ENCODE assay signal across 24 cellular contexts in genomic region chr3:133608405-133608804, GRCh38. TPM values are rescaled to one million over a fixed set of nuclear protein-coding genes. Genes with fewer than 3 reads are reported as not detected.
DNase-seq lines count a peak whose midpoint lies in the region; ATAC-seq, FAIRE-seq and TF ChIP-seq lines count a peak whose summit lies in the region.
"Had no signal": no experiment of that assay in that cellular context is flagged by ENCODE, and none has a peak within 500 bp of the region (broad histone marks: within the 10 kb centered on the region; RNA-seq: fewer than 3 reads in every experiment).

No MANE protein-coding gene starts in this region.

- H3K4me2 ChIP-seq in MM.1S (ENCODE audit: low read depth, low read length) = no peak overlapping the region
- no peak overlapping the region for H3K4me2 ChIP-seq in K562 (ENCODE audit: insufficient read depth, low read length)
- H3K4me2 ChIP-seq: A549, BLaER1, KMS-11 had no signal

- H3K27ac Mint-ChIP-seq in CD8-positive, alpha-beta T cell = no peak overlapping the region
- H3K27ac Mint-ChIP-seq: H9 had no signal

- 34% methylated on average over 2 of the region's 2 CpGs for WGBS in K562 (ENCODE audit: insufficient coverage, low coverage, missing lambda C conversion rate)
- 60 to 82% methylated on average over 2 of the region's 2 CpGs for WGBS in transverse colon (ENCODE audit: low coverage in 1 of 2), 2 donors

- FAIRE-seq in D721Med (lab: Jason Lieb, UNC) = peak; percentile 85
- no peak for FAIRE-seq in K562 (lab: Jason Lieb, UNC)
- peak; percentile 74 for FAIRE-seq in islet of Langerhans (lab: Jason Lieb, UNC)
- no peak for FAIRE-seq in H54 (lab: Jason Lieb, UNC)
- FAIRE-seq: A549, GM12891, HepG2 had no signal

- H3K27ac ChIP-seq in MM.1S (ENCODE audit: low read length) (no peak overlapping the region), K562 (ENCODE audit: extremely low read depth, low read depth, low read length) (no peak overlapping the region), transverse colon (no peak overlapping the region)
- no peak overlapping the region for H3K27ac ChIP-seq in CD8-positive, alpha-beta T cell (ENCODE audit: low read depth, low read length)
- H3K27ac ChIP-seq: 22Rv1, A549, BLaER1, KMS-11 had no signal

- H3K27me3 ChIP-seq in MM.1S (replicated peaks; ENCODE audit: insufficient read depth, low read length) = no peaks in the 10 kb centered on the region
- H3K27me3 ChIP-seq in K562 (ENCODE audit: control insufficient read depth in 2 of 2, insufficient read depth in 2 of 2, low read length in 2 of 2) = no peaks in the 10 kb centered on the region
- H3K27me3 ChIP-seq in CD8-positive, alpha-beta T cell (ENCODE audit: insufficient read depth, low read length) = no peaks in the 10 kb centered on the region
- no peaks in the 10 kb centered on the region for H3K27me3 ChIP-seq in transverse colon
- H3K27me3 ChIP-seq: BLaER1 had no signal

- H3K9me1 ChIP-seq in K562 (ENCODE audit: control insufficient read depth, insufficient read depth, low read length) = no peaks in the 10 kb centered on the region

- H3K4me3 ChIP-seq in MM.1S (ENCODE audit: low read length) (no peak overlapping the region), K562 (no peak overlapping the region), transverse colon (no peak overlapping the region)
- H3K4me3 ChIP-seq in CD8-positive, alpha-beta T cell (ENCODE audit: low read depth, low read length) = no peak overlapping the region
- H3K4me3 ChIP-seq: A549, BLaER1 had no signal

- TF ChIP-seq CTCF in D721Med (IDR thresholded peaks at IDR 0.05; ENCODE audit: insufficient read depth, missing control alignments) (no peak), MM.1S (IDR thresholded peaks at IDR 0.05; ENCODE audit: low read length) (no peak), K562 (IDR thresholded peaks at IDR 0.05 in 2 of 3, conservative IDR thresholded peaks at IDR 0.05 in 1 of 3; ENCODE audit: insufficient read depth in 2 of 3, low read depth in 1 of 3, low read length in 3 of 3) (no peak), transverse colon (IDR thresholded peaks at IDR 0.05) (no peak)
- no peak for TF ChIP-seq CTCF in CD8-positive, alpha-beta T cell (IDR thresholded peaks at IDR 0.05)

- intact Hi-C loops in K562 (cut with micrococcal nuclease) (no loop called here), transverse colon (cut with DNase I; ENCODE audit: low total_unique reads) (no loop called here)
- intact Hi-C loops in CD8-positive, alpha-beta T cell (cut with DNase I, micrococcal nuclease) = no loop called here

- CTCF ChIA-PET in K562 (lab: Yijun Ruan, JAX; ENCODE audit: low intra/inter-chr PET ratio) = no interaction called here
- CTCF ChIA-PET in CD8-positive, alpha-beta T cell (lab: Charles Lee) = no interaction called here

- peaks cover 70% of the 10 kb centered on the region for H3K36me3 Mint-ChIP-seq in CD8-positive, alpha-beta T cell

- in situ Hi-C loops in K562 (cut with MboI) = no loop called here
- in situ Hi-C loops in transverse colon (cut with MboI; ENCODE audit: low pct_ligation_motif_present in 1 of 4, low pct_unique_long_range_greater_than_20kb in 1 of 4, low sequenced_read_pairs in 3 of 4) = no loop called here

- H3K79me2 ChIP-seq in MM.1S (ENCODE audit: low read length) = no peaks in the 10 kb centered on the region
- H3K79me2 ChIP-seq in K562 (ENCODE audit: control insufficient read depth, insufficient read depth, low read length) = no peaks in the 10 kb centered on the region

- TF ChIP-seq EP300 in K562 (IDR thresholded peaks at IDR 0.05; ENCODE audit: low read length) (no peak), transverse colon (IDR thresholded peaks at IDR 0.05; ENCODE audit: low read depth) (no peak)

- H3K9me2 ChIP-seq in MM.1S (replicated peaks; ENCODE audit: insufficient read depth, low read length) = no peaks in the 10 kb centered on the region

- POLR2A ChIA-PET in K562 (lab: Yijun Ruan, JAX) = interaction anchor here (0.6 kb wide), 1 partner anchor 43 kb away, joined by 3 read pairs; no protein-coding TSS in a partner anchor
- POLR2A ChIA-PET in CD8-positive, alpha-beta T cell (lab: Charles Lee) = no interaction called here

- peaks cover 4% of the 10 kb centered on the region; the same call in 1 of the 2 replicates for H3K36me3 ChIP-seq in MM.1S (replicated peaks; ENCODE audit: insufficient read depth, low read length)
- H3K36me3 ChIP-seq in K562 (ENCODE audit: control insufficient read depth, insufficient read depth, low read length) = peaks cover 68% of the 10 kb centered on the region; the same call in 2 of the 3 replicates
- H3K36me3 ChIP-seq in CD8-positive, alpha-beta T cell (ENCODE audit: insufficient read depth, low read length) = peaks cover 13% of the 10 kb centered on the region
- peaks cover 0 to 47% (median 22%) of the 10 kb centered on the region in 4 donors for H3K36me3 ChIP-seq in transverse colon

- no peak overlapping the region for H3K4me3 Mint-ChIP-seq in CD8-positive, alpha-beta T cell
- H3K4me3 Mint-ChIP-seq: CD14-positive monocyte; CD4-positive, alpha-beta memory T cell; H9 had no signal

- ATAC-seq in K562 (no peak), HG02678 (IDR thresholded peaks at IDR 0.05; ENCODE audit: unreplicated experiment) (no peak)
- no peak for ATAC-seq in CD8-positive, alpha-beta T cell
- ATAC-seq: A549, HepG2 had no signal

- H2AFZ ChIP-seq in MM.1S (ENCODE audit: low read length) = no peak overlapping the region
- H2AFZ ChIP-seq in K562 (ENCODE audit: low read depth, low read length) = no peak overlapping the region

- H3K9me3 Mint-ChIP-seq in CD8-positive, alpha-beta T cell = no peaks in the 10 kb centered on the region
- H3K9me3 Mint-ChIP-seq: CD14-positive monocyte; CD4-positive, alpha-beta memory T cell; H9 had no signal

- DNase-seq in D721Med (ENCODE audit: insufficient read length, low spot score) (no peak), MM.1S (peak; percentile 26), K562 (ENCODE audit: extremely low read depth in 1 of 4, low spot score in 3 of 4) (no peak), H54 (ENCODE audit: insufficient read length, low spot score) (no peak), transverse colon (no peak)
- no peak for DNase-seq in CD8-positive, alpha-beta T cell
- DNase-seq: AML-193; Calu3; CD4-positive, alpha-beta memory T cell; DMS 273 treated with DMSO at 0.1 percent for 48 hours; DMS53; DND-41; EL; GOT3; H9 had no signal

- TSS peak; percentile 20 for BruUV-seq in K562 (replicated peaks; lab: Mats Ljungman, UMichigan)

- TF ChIP-seq POLR2A in K562 (conservative IDR thresholded peaks at IDR 0.05) = no peak
- no peak for TF ChIP-seq POLR2A in H54 (IDR thresholded peaks at IDR 0.05; ENCODE audit: low read depth, low read length)
- TF ChIP-seq POLR2A in transverse colon (IDR thresholded peaks at IDR 0.05) = no peak

- H3K9ac ChIP-seq in MM.1S (ENCODE audit: low read length) (no peak overlapping the region), K562 (ENCODE audit: insufficient read depth in 1 of 2, low read depth in 2 of 2, low read length in 2 of 2) (no peak overlapping the region)
- H3K9ac ChIP-seq: BLaER1, KMS-11 had no signal

- no peaks in the 10 kb centered on the region for H3K27me3 Mint-ChIP-seq in CD8-positive, alpha-beta T cell (ENCODE audit: low read depth)
- H3K27me3 Mint-ChIP-seq: CD4-positive, alpha-beta memory T cell had no signal

- H3K4me1 ChIP-seq in MM.1S (ENCODE audit: low read length) (no peaks in the 10 kb centered on the region), K562 (replicated peaks in 1 of 2; ENCODE audit: control insufficient read depth in 2 of 2, insufficient read depth in 2 of 2, low read length in 2 of 2) (no peaks in the 10 kb centered on the region), transverse colon (no peaks in the 10 kb centered on the region)
- H3K4me1 ChIP-seq in CD8-positive, alpha-beta T cell (ENCODE audit: insufficient read depth, low read length) = no peaks in the 10 kb centered on the region
- H3K4me1 ChIP-seq: A549, BLaER1 had no signal

- TF ChIP-seq RAD21 in K562 (CRISPR knock-in tag; conservative IDR thresholded peaks at IDR 0.05 in 1 of 2, IDR thresholded peaks at IDR 0.05 in 1 of 2) = no peak

- H3K9me3 ChIP-seq in MM.1S (replicated peaks; ENCODE audit: insufficient read depth, low read length) (no peaks in the 10 kb centered on the region), K562 (replicated peaks; ENCODE audit: control insufficient read depth, insufficient read depth, low read depth, low read length) (no peaks in the 10 kb centered on the region), transverse colon (no peaks in the 10 kb centered on the region)
- H3K9me3 ChIP-seq in CD8-positive, alpha-beta T cell (ENCODE audit: low read length) = no peaks in the 10 kb centered on the region
- H3K9me3 ChIP-seq: A549 had no signal

- no peaks in the 10 kb centered on the region for H3K4me1 Mint-ChIP-seq in CD8-positive, alpha-beta T cell (ENCODE audit: low read depth)
- H3K4me1 Mint-ChIP-seq: CD14-positive monocyte, H9 had no signal

- H3F3A ChIP-seq in MM.1S (ENCODE audit: insufficient read depth, low read length) = no peaks in the 10 kb centered on the region

- H4K20me1 ChIP-seq in MM.1S (ENCODE audit: insufficient read depth, low read length) = no peaks in the 10 kb centered on the region
- no peaks in the 10 kb centered on the region for H4K20me1 ChIP-seq in K562 (replicated peaks; ENCODE audit: control insufficient read depth, insufficient read depth, low read length)
- H4K20me1 ChIP-seq: BLaER1 had no signal

RNA-seq across cellular contexts. Expression of gene CDV3, which starts 34.9 kb away (rescaled TPM):
- total RNA-seq in K562 (2011; cell fraction: chromatin; rRNA removed; ENCODE audit: low replicate concordance) = 12.9 and 28.4 TPM in 2 replicates
- 13.3 and 15.1 TPM in 2 replicates for total RNA-seq in K562 (2011; cell fraction: nucleolus; rRNA removed)
- 20.2 and 35.3 TPM in 2 replicates for total RNA-seq in K562 (2011; cell fraction: nucleoplasm; rRNA removed)
- total RNA-seq in K562 (2014; rRNA removed) (78.4 and 82.3 TPM in 2 replicates), K562 (2014; rRNA removed; fragmentation: Illumina TruSeq; extraction: Trizol) (116 and 133 TPM in 2 replicates), K562 (2015; rRNA removed; fragmentation: Illumina TruSeq; extraction: Trizol) (120 and 128 TPM in 2 replicates), K562 (2021) (121 and 123 TPM in 2 replicates), transverse colon (10 to 100 TPM; 46.8 to 84.9 (median 78.8) TPM)
- polyA plus RNA-seq in K562 (2011; rRNA removed) (68.6 and 75.1 TPM in 2 replicates), K562 (2014; fragmentation: Illumina TruSeq; extraction: Trizol) (112 and 120 TPM in 2 replicates), K562 (2014; fragmentation: Nextera tagmentation; extraction: Ambion mirVana) (100 to 1,000 TPM in 1 of 2 experiments, 10 to 100 TPM in 1; 72.3 to 273 TPM), K562 (2014; rRNA removed) (83.4 and 86.2 TPM in 2 replicates)
- 14.2 and 29.1 TPM in 2 replicates for polyA plus RNA-seq in K562 (2011; cell fraction: cytosol; rRNA removed)
- 17.4 and 20.8 TPM in 2 replicates for polyA plus RNA-seq in K562 (2011; cell fraction: nucleus; rRNA removed)
- polyA plus RNA-seq in K562 (2012) = 65.8 and 87.6 TPM in 2 replicates
- polyA minus RNA-seq in K562 (2011; rRNA and poly(A)+ RNA removed) = 83.2 and 102 TPM in 2 replicates
- 39.9 and 52.1 TPM in 2 replicates for polyA minus RNA-seq in K562 (2011; cell fraction: cytosol; rRNA and poly(A)+ RNA removed)
- 10.5 and 20.2 TPM in 2 replicates for polyA minus RNA-seq in K562 (2011; cell fraction: nucleus; rRNA and poly(A)+ RNA removed)
- 100 to 1,000 TPM; 296 to 307 TPM for total RNA-seq in CD8-positive, alpha-beta T cell

RNA-seq across cellular contexts. Expression of gene TOPBP1, which starts 53.3 kb away (rescaled TPM):
- total RNA-seq in K562 (2011; cell fraction: chromatin; rRNA removed; ENCODE audit: low replicate concordance) = 71.2 and 213 TPM in 2 replicates
- 22.3 and 38.2 TPM in 2 replicates for total RNA-seq in K562 (2011; cell fraction: nucleolus; rRNA removed)
- 59.8 and 75.6 TPM in 2 replicates for total RNA-seq in K562 (2011; cell fraction: nucleoplasm; rRNA removed)
- total RNA-seq in K562 (2014; rRNA removed) (46.1 and 46.7 TPM in 2 replicates), K562 (2014; rRNA removed; fragmentation: Illumina TruSeq; extraction: Trizol) (74.4 and 78.9 TPM in 2 replicates), K562 (2015; rRNA removed; fragmentation: Illumina TruSeq; extraction: Trizol) (76.8 and 77.6 TPM in 2 replicates), K562 (2021) (44.7 and 49.1 TPM in 2 replicates), transverse colon (10 to 100 TPM; 13.5 to 64.7 (median 32.2) TPM)
- polyA plus RNA-seq in K562 (2011; rRNA removed) (72.3 and 77.3 TPM in 2 replicates), K562 (2014; fragmentation: Illumina TruSeq; extraction: Trizol) (51.9 and 58.2 TPM in 2 replicates), K562 (2014; fragmentation: Nextera tagmentation; extraction: Ambion mirVana) (10 to 100 TPM; 16.6 to 20.1 TPM), K562 (2014; rRNA removed) (45.3 and 59.7 TPM in 2 replicates)
- 16.0 and 31.2 TPM in 2 replicates for polyA plus RNA-seq in K562 (2011; cell fraction: cytosol; rRNA removed)
- polyA plus RNA-seq in K562 (2011; cell fraction: nucleus; rRNA removed) = 133 and 184 TPM in 2 replicates
- 30.5 and 31.8 TPM in 2 replicates for polyA plus RNA-seq in K562 (2012)
- polyA minus RNA-seq in K562 (2011; rRNA and poly(A)+ RNA removed) = 112 and 113 TPM in 2 replicates
- polyA minus RNA-seq in K562 (2011; cell fraction: cytosol; rRNA and poly(A)+ RNA removed) = 26.3 and 28.6 TPM in 2 replicates
- polyA minus RNA-seq in K562 (2011; cell fraction: nucleus; rRNA and poly(A)+ RNA removed) = 56.1 and 101 TPM in 2 replicates
- total RNA-seq in CD8-positive, alpha-beta T cell = 10 to 100 TPM; 32.4 to 33.9 TPM
